8 cellular contexts compared by ENCODE assay signal in genomic region chr21:31557421-31557955, GRCh38.
DNase-seq lines count a peak whose midpoint lies in the region; ATAC-seq and TF ChIP-seq lines count a peak whose summit lies in the region.

No MANE protein-coding gene starts in this region.

- H2AFZ ChIP-seq in ACC112 (ENCODE audit: low read length, unreplicated experiment), result peak overlapping the region; percentile 35
- H2AFZ ChIP-seq in MM.1S (ENCODE audit: low read length), result peak overlapping the region; percentile 76

- H3K9me3 ChIP-seq in MM.1S (replicated peaks; ENCODE audit: insufficient read depth, low read length) (no peaks in the 10 kb centered on the region), aorta (ENCODE audit: control insufficient read depth, low read length) (no peaks in the 10 kb centered on the region)

- peak overlapping the region; percentile 80 for H3K4me2 ChIP-seq in MM.1S (ENCODE audit: low read depth, low read length)

- no peaks in the 10 kb centered on the region for H3K36me3 Mint-ChIP-seq in memory B cell

- intact Hi-C loops in aorta (cut with DNase I), result no loop called here

- peaks cover 53% of the 10 kb centered on the region for H3F3A ChIP-seq in MM.1S (ENCODE audit: insufficient read depth, low read length)

- H3K9me2 ChIP-seq in MM.1S (replicated peaks; ENCODE audit: insufficient read depth, low read length), result no peaks in the 10 kb centered on the region

- peaks cover 17% of the 10 kb centered on the region for H3K27me3 Mint-ChIP-seq in memory B cell

- DNase-seq in MM.1S (peak; percentile 62), memory B cell (ENCODE audit: low spot score in 2 of 2) (no peak), aorta (peak in 1 of 2 donors; percentile 72), DMS153 treated with DMSO at 0.1 percent for 48 hours (lab: John Stamatoyannopoulos, UW; ENCODE audit: unreplicated experiment) (no peak), occipital lobe (lab: John Stamatoyannopoulos, UW) (no peak)
- DNase-seq in activated naive CD4-positive, alpha-beta T cell treated with anti-CD3 and anti-CD28 coated beads, Interleukin-2, amount 50 U/mL, for 16 hours, result peak; percentile 19

- H3K4me3 ChIP-seq in ACC112 (ENCODE audit: low read depth, low read length) (peak overlapping the region; percentile 82), MM.1S (ENCODE audit: low read length) (peak overlapping the region; percentile 91), aorta (ENCODE audit: low read length in 2 of 2) (no peak overlapping the region)

- H4K20me1 ChIP-seq in MM.1S (ENCODE audit: insufficient read depth, low read length), result no peaks in the 10 kb centered on the region

- peak overlapping the region; percentile 74 for H3K9ac ChIP-seq in MM.1S (ENCODE audit: low read length)

- H3K27me3 ChIP-seq in ACC112 (ENCODE audit: insufficient read depth, low read length) (peaks cover 16% of the 10 kb centered on the region; the same call in 1 of the 2 replicates), MM.1S (replicated peaks; ENCODE audit: insufficient read depth, low read length) (no peaks in the 10 kb centered on the region), aorta (ENCODE audit: control insufficient read depth in 1 of 2, insufficient read depth in 2 of 2, low read length in 1 of 2) (no peaks in the 10 kb centered on the region)

- H3K27ac ChIP-seq in ACC112 (ENCODE audit: low read depth, low read length) (no peak overlapping the region), MM.1S (ENCODE audit: low read length) (peak overlapping the region; percentile 55; the same call in 1 of the 2 replicates), aorta (ENCODE audit: low read depth in 1 of 2, low read length in 2 of 2) (no peak overlapping the region)

- H3K27ac Mint-ChIP-seq in memory B cell, result no peak overlapping the region

- no peaks in the 10 kb centered on the region for H3K9me3 Mint-ChIP-seq in memory B cell

- peaks cover 13% of the 10 kb centered on the region for H3K4me1 ChIP-seq in ACC112 (ENCODE audit: control insufficient read depth, insufficient read depth, low read length, unreplicated experiment)
- peaks cover 53% of the 10 kb centered on the region for H3K4me1 ChIP-seq in MM.1S (ENCODE audit: low read length)
- no peaks in the 10 kb centered on the region for H3K4me1 ChIP-seq in aorta (ENCODE audit: control insufficient read depth in 1 of 2, insufficient read depth in 2 of 2, low read length in 2 of 2)

- TF ChIP-seq CTCF in MM.1S (IDR thresholded peaks at IDR 0.05; ENCODE audit: low read length), result no peak

- 4% methylated on average over 44 to 46 of the region's 46 CpGs for WGBS in aorta, 2 donors

- H3K36me3 ChIP-seq in ACC112 (ENCODE audit: insufficient read depth, low read length), result no peaks in the 10 kb centered on the region
- H3K36me3 ChIP-seq in MM.1S (replicated peaks; ENCODE audit: insufficient read depth, low read length), result no peaks in the 10 kb centered on the region
- no peaks in the 10 kb centered on the region for H3K36me3 ChIP-seq in aorta (ENCODE audit: control insufficient read depth in 1 of 2, insufficient read depth in 2 of 2, low read length in 1 of 2)

- no peaks in the 10 kb centered on the region for H3K79me2 ChIP-seq in ACC112 (ENCODE audit: control insufficient read depth, insufficient read depth, low read length, unreplicated experiment)
- H3K79me2 ChIP-seq in MM.1S (ENCODE audit: low read length), result peaks cover 76% of the 10 kb centered on the region

- ATAC-seq in memory B cell (ENCODE audit: low read depth) (no peak), aorta (ENCODE audit: low FRiP score) (peak; percentile 4), HG03280 (IDR thresholded peaks at IDR 0.05; ENCODE audit: unreplicated experiment) (no peak)

- peaks cover 3% of the 10 kb centered on the region for H3K4me1 Mint-ChIP-seq in memory B cell

- H3K4me3 Mint-ChIP-seq in memory B cell, result peak overlapping the region; percentile 55

Comparison
In these comparisons a context has a peak if more than half of its experiments do, and no peak if none do; other contexts are left out.
1. H3K4me3 ChIP-seq: peak in ACC112 (single experiment) and MM.1S (single experiment); none in aorta (0 of 2).
2. DNase-seq: peak in MM.1S (single experiment) and activated naive CD4-positive, alpha-beta T cell treated with anti-CD3 and anti-CD28 coated beads, Interleukin-2, amount 50 U/mL, for 16 hours (single experiment); none in memory B cell (0 of 2), DMS153 treated with DMSO at 0.1 percent for 48 hours (single experiment) and occipital lobe (single experiment).